15 cellular contexts compared by ENCODE assay signal in the genomic region with DNA sequence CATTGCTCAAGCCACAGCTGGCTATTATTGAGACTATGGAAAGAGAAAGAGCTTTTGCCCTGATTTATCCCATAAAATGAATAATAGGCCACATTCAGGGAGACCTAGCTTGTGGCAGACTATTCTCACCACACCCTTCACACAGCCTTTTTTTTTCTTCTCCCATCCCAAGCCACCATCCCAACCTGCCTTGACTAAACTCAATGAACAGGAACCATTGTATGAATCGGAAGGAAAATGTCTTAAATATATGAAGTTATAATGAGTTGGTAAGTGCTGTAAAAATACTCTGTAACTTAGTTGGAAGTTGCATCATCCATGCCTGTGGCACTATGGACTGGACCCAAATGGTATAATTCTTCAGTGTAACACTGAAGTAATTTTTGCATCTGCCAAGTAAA.
DNase-seq lines count a peak whose midpoint lies in the region; ATAC-seq and TF ChIP-seq lines count a peak whose summit lies in the region.
"Had no signal": no experiment of that assay in that cellular context is flagged by ENCODE, and none has a peak within 500 bp of the region (broad histone marks: within the 10 kb centered on the region; RNA-seq: fewer than 3 reads in every experiment).

No MANE protein-coding gene starts in this region.

- no peak for ATAC-seq in GM21737 (IDR thresholded peaks at IDR 0.05; ENCODE audit: unreplicated experiment)

- no peaks in the 10 kb centered on the region for H3K9me3 ChIP-seq in adipocyte (ENCODE audit: control insufficient read depth, low read length)
- H3K9me3 ChIP-seq in hepatocyte (ENCODE audit: low read depth), result no peaks in the 10 kb centered on the region
- H3K9me3 ChIP-seq in suprapubic skin, result no peaks in the 10 kb centered on the region
- H3K9me3 ChIP-seq: thoracic aorta had no signal

- TF ChIP-seq POLR2A in suprapubic skin (IDR thresholded peaks at IDR 0.05), result no peak

- H3K27me3 ChIP-seq in adipocyte (replicated peaks; ENCODE audit: control insufficient read depth, insufficient read depth, low read length) (no peaks in the 10 kb centered on the region), hepatocyte (no peaks in the 10 kb centered on the region), suprapubic skin (no peaks in the 10 kb centered on the region)

- TF ChIP-seq CTCF in hepatocyte (IDR thresholded peaks at IDR 0.05; ENCODE audit: poor library complexity), result no peak
- no peak for TF ChIP-seq CTCF in suprapubic skin (IDR thresholded peaks at IDR 0.05)

- peak overlapping the region; percentile 67 for H3K27ac ChIP-seq in hepatocyte
- H3K27ac ChIP-seq in suprapubic skin, result peak overlapping the region; percentile 52
- H3K27ac ChIP-seq: 22Rv1, thoracic aorta had no signal

- H3K4me3 ChIP-seq in adipocyte (ENCODE audit: low read length) (peak overlapping the region; percentile 20), hepatocyte (no peak overlapping the region), suprapubic skin (no peak overlapping the region)
- H3K4me3 ChIP-seq: thoracic aorta had no signal

- no peak for TF ChIP-seq EP300 in suprapubic skin (IDR thresholded peaks at IDR 0.05)

- H3K9ac ChIP-seq in adipocyte (ENCODE audit: low read length), result peak overlapping the region; percentile 49

- no peaks in the 10 kb centered on the region for H3K79me2 ChIP-seq in hepatocyte

- peak overlapping the region; percentile 0 for H3K4me2 ChIP-seq in hepatocyte

- 52% methylated on average over 1 of the region's 1 CpG for WGBS in hepatocyte (ENCODE audit: low lambda C conversion rate, missing lambda C conversion rate)
- 47% methylated on average over 1 of the region's 1 CpG for WGBS in suprapubic skin

- H3K36me3 ChIP-seq in adipocyte (ENCODE audit: control insufficient read depth, insufficient read depth, low read length, severe bottlenecking) (no peaks in the 10 kb centered on the region), hepatocyte (replicated peaks; ENCODE audit: insufficient read depth, low read depth) (no peaks in the 10 kb centered on the region), suprapubic skin (no peaks in the 10 kb centered on the region)
- H3K36me3 ChIP-seq: thoracic aorta had no signal

- no peaks in the 10 kb centered on the region for H4K20me1 ChIP-seq in hepatocyte (ENCODE audit: insufficient read depth, poor library complexity, severe bottlenecking)

- H3K4me1 ChIP-seq in adipocyte (ENCODE audit: control insufficient read depth, insufficient read depth, low read length) (peaks cover 30% of the 10 kb centered on the region), hepatocyte (ENCODE audit: insufficient read depth) (peaks cover 23% of the 10 kb centered on the region), suprapubic skin (peaks cover 45% of the 10 kb centered on the region)

- H3K9me2 ChIP-seq in hepatocyte (replicated peaks; ENCODE audit: insufficient read depth), result no peaks in the 10 kb centered on the region

- DNase-seq in DMS 273 (lab: John Stamatoyannopoulos, UW; ENCODE audit: unreplicated experiment) (peak; percentile 21), DMS 273 treated with DMSO at 0.1 percent for 48 hours (lab: John Stamatoyannopoulos, UW) (no peak), adipocyte (ENCODE audit: low read depth) (peak; percentile 78), hepatocyte (ENCODE audit: low spot score) (no peak), suprapubic skin (ENCODE audit: low spot score in 2 of 2) (no peak), midbrain (lab: John Stamatoyannopoulos, UW) (no peak), NCI-H1694 (lab: John Stamatoyannopoulos, UW) (no peak)
- DNase-seq: activated CD8-positive, alpha-beta memory T cell treated with anti-CD3 and anti-CD28 coated beads, Interleukin-2, amount 50 U/mL, for 48 hours; NCI-H1436; NCI-H526 treated with DMSO at 0.1 percent for 48 hours; retina; SHP77 treated with DMSO at 0.1 percent for 48 hours had no signal

- H2AFZ ChIP-seq in hepatocyte, result no peak overlapping the region

Comparison
In these comparisons a context has a peak if more than half of its experiments do, and no peak if none do; other contexts are left out.
1. DNase-seq: peak in DMS 273 (single experiment) and adipocyte (single experiment); none in DMS 273 treated with DMSO at 0.1 percent for 48 hours (single experiment), hepatocyte (single experiment), suprapubic skin (0 of 2), midbrain (single experiment) and NCI-H1694 (single experiment).